21 cellular contexts compared by ENCODE assay signal in genomic region chr1:78441921-78442320, GRCh38. TPM values are rescaled to one million over a fixed set of nuclear protein-coding genes. Genes with fewer than 3 reads are reported as not detected.
DNase-seq lines count a peak whose midpoint lies in the region; ATAC-seq, FAIRE-seq and TF ChIP-seq lines count a peak whose summit lies in the region.
"Had no signal": no experiment of that assay in that cellular context is flagged by ENCODE, and none has a peak within 500 bp of the region (broad histone marks: within the 10 kb centered on the region; RNA-seq: fewer than 3 reads in every experiment).

No MANE protein-coding gene starts in this region.

- no peaks in the 10 kb centered on the region for H3K36me3 ChIP-seq in right atrium auricular region
- H3K36me3 ChIP-seq: gastrocnemius medialis, upper lobe of left lung had no signal

- H3K4me1 ChIP-seq in right atrium auricular region, result no peaks in the 10 kb centered on the region
- H3K4me1 ChIP-seq: gastrocnemius medialis, upper lobe of left lung had no signal

- no peak for ATAC-seq in left colon
- no peak for ATAC-seq in GM19463 (IDR thresholded peaks at IDR 0.05; ENCODE audit: unreplicated experiment)
- ATAC-seq: activated CD8-positive, alpha-beta memory T cell treated with anti-CD3 and anti-CD28 coated beads, Interleukin-2, amount 10 ng/mL, durations not matched to agents 7 days and 5 days; activated naive CD4-positive, alpha-beta T cell treated with anti-CD3 and anti-CD28 coated beads, Interleukin-2, amount 50 U/mL, for 72 hours; CD8-positive, alpha-beta T cell; gastrocnemius medialis had no signal

- H3K9me3 ChIP-seq in right atrium auricular region, result no peaks in the 10 kb centered on the region
- H3K9me3 ChIP-seq: gastrocnemius medialis, upper lobe of left lung had no signal

- TF ChIP-seq CTCF in D721Med (IDR thresholded peaks at IDR 0.05; ENCODE audit: insufficient read depth, missing control alignments) (no peak), fibroblast of mammary gland (conservative IDR thresholded peaks at IDR 0.05; ENCODE audit: control insufficient read depth, insufficient read depth, low read depth, low read length) (no peak), right atrium auricular region (IDR thresholded peaks at IDR 0.05) (no peak)

- H3K27me3 ChIP-seq in right atrium auricular region, result no peaks in the 10 kb centered on the region
- H3K27me3 ChIP-seq: gastrocnemius medialis, upper lobe of left lung had no signal

- FAIRE-seq in D721Med (lab: Jason Lieb, UNC), result peak; percentile 41
- FAIRE-seq: endothelial cell of umbilical vein, H1, keratinocyte had no signal

- H3K27ac ChIP-seq in right atrium auricular region, result no peak overlapping the region
- H3K27ac ChIP-seq: gastrocnemius medialis, upper lobe of left lung had no signal

- intact Hi-C loops in left colon (cut with DNase I, micrococcal nuclease), result no loop called here

- H3K4me3 ChIP-seq in fibroblast of mammary gland (ENCODE audit: control insufficient read depth, low read depth, low read length) (no peak overlapping the region), right atrium auricular region (no peak overlapping the region)
- H3K4me3 ChIP-seq: gastrocnemius medialis, upper lobe of left lung had no signal

- DNase-seq in D721Med (ENCODE audit: insufficient read length, low spot score) (no peak), LHCN-M2 (ENCODE audit: low read depth) (peak; percentile 66), fibroblast of mammary gland (ENCODE audit: low read depth) (peak; percentile 74), renal cortical epithelial cell (ENCODE audit: low read depth) (peak; percentile 76), left colon (no peak), right atrium auricular region (ENCODE audit: low spot score) (no peak)
- DNase-seq: activated CD4-positive, alpha-beta T cell treated with anti-CD3 and anti-CD28 coated beads, Interleukin-2, amount 10 ng/mL, durations not matched to agents 7 days and 5 days; activated CD8-positive, alpha-beta memory T cell treated with anti-CD3 and anti-CD28 coated beads, Interleukin-2, amount 10 ng/mL, durations not matched to agents 7 days and 5 days; aorta; CD8-positive, alpha-beta T cell; DMS79; gastrocnemius medialis; NCI-H2081 treated with DMSO at 0.1 percent for 48 hours; occipital lobe; upper lobe of left lung had no signal

RNA-seq across cellular contexts. Expression of gene PTGFR, which starts 48.9 kb away (rescaled TPM):
- total RNA-seq in LHCN-M2 (2014; rRNA removed) (26.5 and 32.8 TPM in 2 replicates), renal cortical epithelial cell (4.9 and 35.2 TPM in 2 replicates), left colon (under 1 TPM; 0.18 to 0.87 TPM), right atrium auricular region (1 to 10 TPM in 1 of 2 donors, under 1 TPM in 1; 0.39 to 1.6 TPM)
- polyA plus RNA-seq in LHCN-M2 (2012), result 1.3 TPM
- total RNA-seq: activated CD4-positive, alpha-beta T cell treated with anti-CD3 and anti-CD28 coated beads, Interleukin-2, amount 10 ng/mL, durations not matched to agents 7 days and 5 days; activated CD8-positive, alpha-beta memory T cell treated with anti-CD3 and anti-CD28 coated beads, Interleukin-2, amount 10 ng/mL, durations not matched to agents 7 days and 5 days; activated naive CD4-positive, alpha-beta T cell treated with anti-CD3 and anti-CD28 coated beads, Interleukin-2, amount 50 U/mL, for 72 hours; activated T-helper 1 cell treated with anti-CD3 and anti-CD28 coated beads, Interleukin-12 subunit alpha, Interleukin-12 subunit beta, Interleukin-2, Interleukin-4 antibody, amounts not matched to agents 30 ng/mL and 10 ng/mL and 1 ng/mL, durations not matched to agents 14 hours and 24 hours and 36 hours; CD8-positive, alpha-beta T cell; H1 had no signal
- polyA plus RNA-seq: keratinocyte had no signal

Comparison
In these comparisons a context has a peak if more than half of its experiments do, and no peak if none do; other contexts are left out.
1. DNase-seq: peak in LHCN-M2 (single experiment), fibroblast of mammary gland (single experiment) and renal cortical epithelial cell (single experiment); none in D721Med (single experiment), left colon (0 of 2) and right atrium auricular region (single experiment).